8 cellular contexts compared by ENCODE assay signal in genomic region chr5:96935556-96936430, GRCh38. TPM values are rescaled to one million over a fixed set of nuclear protein-coding genes. Genes with fewer than 3 reads are reported as not detected.
DNase-seq lines count a peak whose midpoint lies in the region; ATAC-seq and TF ChIP-seq lines count a peak whose summit lies in the region.

Gene LNPEP, plus strand, starts transcription at chr5:96936080. Its CDS starts 76 bp downstream, at chr5:96936156.

- H3K9me3 ChIP-seq in colonic mucosa: no peaks in the 10 kb centered on the region

- no peaks in the 10 kb centered on the region for H3K27me3 ChIP-seq in colonic mucosa
- H3K27me3 ChIP-seq in layer of hippocampus (ENCODE audit: control insufficient read depth, insufficient read depth, low read length): no peaks in the 10 kb centered on the region

- H3K4me1 ChIP-seq in colonic mucosa: peaks cover 15% of the 10 kb centered on the region

- intact Hi-C loops in colonic mucosa (cut with DNase I): no loop called here

- ATAC-seq in HG03457 (IDR thresholded peaks at IDR 0.05; ENCODE audit: unreplicated experiment): peak; percentile 46

- TF ChIP-seq CTCF in colonic mucosa (IDR thresholded peaks at IDR 0.05): no peak

- peak within 1 kb of the TSS; percentile 85 for H3K4me3 ChIP-seq in colonic mucosa

- H3K36me3 ChIP-seq in colonic mucosa: no peaks in the 10 kb centered on the region

- H3K9ac ChIP-seq in colonic mucosa (ENCODE audit: low read depth in 2 of 2, low read length in 2 of 2): peak within 1 kb of the TSS; percentile 80 to 96

- DNase-seq in Ammon's horn (ENCODE audit: low spot score): peak; percentile 97
- peak; percentile 67 for DNase-seq in GM19238 (ENCODE audit: insufficient read length, low spot score)
- DNase-seq in NCI-H524 treated with DMSO at 0.1 percent for 48 hours (lab: John Stamatoyannopoulos, UW): peak; percentile 88
- DNase-seq in activated CD4-positive, alpha-beta T cell treated with anti-CD3 and anti-CD28 coated beads for 48 hours: peak; percentile 96
- peak; percentile 99 for DNase-seq in colonic mucosa
- DNase-seq in stimulated activated CD4-positive, alpha-beta T cell treated with anti-CD3 and anti-CD28 coated beads, Interleukin-1b, Interleukin-23, amount 100 ng/mL, for 4 hours (ENCODE audit: low read depth in 2 of 2): peak; percentile 88 to 90

- peak within 1 kb of the TSS; percentile 99 for H3K27ac ChIP-seq in colonic mucosa
- peak within 1 kb of the TSS; percentile 98 for H3K27ac ChIP-seq in layer of hippocampus (ENCODE audit: low read depth, low read length)

RNA-seq across cellular contexts. Expression of gene LNPEP, which starts in this region (rescaled TPM):
- total RNA-seq in colonic mucosa: 10 to 100 TPM; 23.7 to 34.9 TPM

Comparison
In these comparisons a context has a peak if more than half of its experiments do, and no peak if none do; other contexts are left out.
1. Peak in every context shown above with its lines: DNase-seq, ATAC-seq, H3K4me3 ChIP-seq and H3K27ac ChIP-seq.